ENCODE assay signal across 8 cellular contexts in the genomic region with DNA sequence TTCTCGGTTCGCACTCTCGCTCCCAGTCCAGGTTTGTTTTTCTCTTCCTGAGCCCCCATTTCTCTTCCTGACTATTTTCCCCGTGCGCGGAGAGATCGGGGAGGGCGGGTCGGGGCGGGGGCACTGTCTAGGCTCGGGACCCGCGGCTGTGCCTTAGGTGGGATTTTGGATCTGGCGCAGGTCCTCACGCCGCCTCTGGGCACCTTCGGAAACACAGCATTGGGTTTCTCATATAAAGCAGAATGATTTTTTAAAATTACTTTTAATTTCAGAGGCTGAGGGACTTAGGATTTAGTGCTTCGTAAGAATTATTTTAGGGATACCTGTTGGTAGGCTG. TPM values are rescaled to one million over a fixed set of nuclear protein-coding genes. Genes with fewer than 3 reads are reported as not detected.
DNase-seq lines count a peak whose midpoint lies in the region; ATAC-seq and TF ChIP-seq lines count a peak whose summit lies in the region.

No MANE protein-coding gene starts in this region.

- H3K4me3 ChIP-seq in breast epithelium (peak overlapping the region; percentile 65 to 85 (median 79)), lower leg skin (ENCODE audit: low read depth, poor library complexity, severe bottlenecking) (peak overlapping the region; percentile 48)

- peak in 1 of 3 donors; percentile 26 for TF ChIP-seq CTCF in breast epithelium (IDR thresholded peaks at IDR 0.05)
- TF ChIP-seq CTCF in lower leg skin (IDR thresholded peaks at IDR 0.05) = no peak

- intact Hi-C loops in breast epithelium (cut with DNase I; ENCODE audit: low total_unique reads) = no loop called here
- intact Hi-C loops in lower leg skin (cut with DNase I; ENCODE audit: low total_unique reads) = no loop called here

- DNase-seq in COLO668 (lab: John Stamatoyannopoulos, UW; ENCODE audit: unreplicated experiment) (peak; percentile 53), T-cell (peak in 33 of 34 experiments; percentile 5 to 58 (median 37)), breast epithelium (ENCODE audit: low spot score in 2 of 2) (no peak), lower leg skin (ENCODE audit: low spot score in 2 of 2) (no peak), NCI-H510A (lab: John Stamatoyannopoulos, UW) (no peak), middle frontal gyrus (ENCODE audit: extremely low spot score, low spot score) (no peak)
- DNase-seq in stimulated activated effector memory CD8-positive, alpha-beta T cell treated with anti-CD3 and anti-CD28 coated beads, Interleukin-12 subunit alpha, Interleukin-12 subunit beta, amount 100 ng/mL, for 72 hours (ENCODE audit: low spot score in 2 of 2) = peak in 1 of 2 donors; percentile 20

- CTCF ChIA-PET in T-cell (lab: Charles Lee) = interaction anchor here in 1 of 2 donors (0.5 to 1.6 kb wide), 3 partner anchors 13 to 331 kb away, joined by 3 to 7 read pairs (median 3); no protein-coding TSS in a partner anchor

- POLR2A ChIA-PET in T-cell (lab: Charles Lee) = no interaction called here

- H3K27me3 Mint-ChIP-seq in T-cell = no peaks in the 10 kb centered on the region

- 1 to 2% methylated on average over 17 to 18 of the region's 18 CpGs for WGBS in lower leg skin, 2 donors

- H3K36me3 ChIP-seq in breast epithelium = no peaks in the 10 kb centered on the region

- H3K4me3 Mint-ChIP-seq in T-cell = peak overlapping the region; percentile 93 to 96 (median 94)
- peak overlapping the region; percentile 76 for H3K4me3 Mint-ChIP-seq in stimulated activated effector memory CD8-positive, alpha-beta T cell treated with anti-CD3 and anti-CD28 coated beads, Interleukin-12 subunit alpha, Interleukin-12 subunit beta, amount 100 ng/mL, for 72 hours

- no peaks in the 10 kb centered on the region for H3K9me3 ChIP-seq in breast epithelium

- H3K9me3 Mint-ChIP-seq in T-cell = no peaks in the 10 kb centered on the region
- no peaks in the 10 kb centered on the region for H3K9me3 Mint-ChIP-seq in stimulated activated effector memory CD8-positive, alpha-beta T cell treated with anti-CD3 and anti-CD28 coated beads, Interleukin-12 subunit alpha, Interleukin-12 subunit beta, amount 100 ng/mL, for 72 hours

- peak overlapping the region; percentile 94 to 96 for H3K27ac Mint-ChIP-seq in T-cell
- H3K27ac Mint-ChIP-seq in stimulated activated effector memory CD8-positive, alpha-beta T cell treated with anti-CD3 and anti-CD28 coated beads, Interleukin-12 subunit alpha, Interleukin-12 subunit beta, amount 100 ng/mL, for 72 hours = peak overlapping the region; percentile 90

- H3K4me1 ChIP-seq in breast epithelium = no peaks in the 10 kb centered on the region

- peak overlapping the region; percentile 76 to 79 for H3K27ac ChIP-seq in breast epithelium

- no peaks in the 10 kb centered on the region for H3K27me3 ChIP-seq in breast epithelium

- peaks cover 29 to 44% (median 31%) of the 10 kb centered on the region in 3 donors for H3K4me1 Mint-ChIP-seq in T-cell
- H3K4me1 Mint-ChIP-seq in stimulated activated effector memory CD8-positive, alpha-beta T cell treated with anti-CD3 and anti-CD28 coated beads, Interleukin-12 subunit alpha, Interleukin-12 subunit beta, amount 100 ng/mL, for 72 hours = peaks cover 48% of the 10 kb centered on the region

- no peak for TF ChIP-seq POLR2A in breast epithelium (IDR thresholded peaks at IDR 0.05)
- no peak for TF ChIP-seq POLR2A in lower leg skin (IDR thresholded peaks at IDR 0.05)

- peaks cover 18% of the 10 kb centered on the region for H3K36me3 Mint-ChIP-seq in T-cell
- H3K36me3 Mint-ChIP-seq in stimulated activated effector memory CD8-positive, alpha-beta T cell treated with anti-CD3 and anti-CD28 coated beads, Interleukin-12 subunit alpha, Interleukin-12 subunit beta, amount 100 ng/mL, for 72 hours = peaks cover 51% of the 10 kb centered on the region

- peak; percentile 17 for ATAC-seq in HG02759 (IDR thresholded peaks at IDR 0.05; ENCODE audit: unreplicated experiment)
- peak; percentile 56 to 65 (median 63) for ATAC-seq in T-cell (replicated peaks in 1 of 4)
- ATAC-seq in stimulated activated effector memory CD8-positive, alpha-beta T cell treated with anti-CD3 and anti-CD28 coated beads, Interleukin-12 subunit alpha, Interleukin-12 subunit beta, amount 100 ng/mL, for 72 hours = peak; percentile 42

RNA-seq across cellular contexts. Expression of gene STX11, which starts 0.3 kb away (rescaled TPM):
- 10 to 100 TPM in 3 of 5 donors, 1 to 10 TPM in 2; 4.3 to 12.6 (median 10.7) TPM for total RNA-seq in T-cell
- 10 to 100 TPM; 20.0 to 46.4 (median 22.8) TPM for total RNA-seq in breast epithelium
- 10 to 100 TPM; 14.4 to 34.3 (median 19.3) TPM for total RNA-seq in lower leg skin

RNA-seq across cellular contexts. Expression of gene SF3B5, which starts 55.3 kb away (rescaled TPM):
- total RNA-seq in T-cell (100 to 1,000 TPM; 111 to 125 (median 115) TPM), breast epithelium (100 to 1,000 TPM; 122 to 176 (median 155) TPM), lower leg skin (100 to 1,000 TPM in 3 of 4 donors, 10 to 100 TPM in 1; 97.7 to 161 (median 120) TPM)

Comparison
In these comparisons a context has a peak if more than half of its experiments do, and no peak if none do; other contexts are left out.
1. DNase-seq: peak in COLO668 (single experiment) and T-cell (33 of 34); none in breast epithelium (0 of 2), lower leg skin (0 of 2), NCI-H510A (single experiment) and middle frontal gyrus (single experiment).
2. Peak in every context shown above with its lines, with median percentiles within 50 percentile points of each other: ATAC-seq.